ENCODE assay signal across 19 cellular contexts in the genomic region with DNA sequence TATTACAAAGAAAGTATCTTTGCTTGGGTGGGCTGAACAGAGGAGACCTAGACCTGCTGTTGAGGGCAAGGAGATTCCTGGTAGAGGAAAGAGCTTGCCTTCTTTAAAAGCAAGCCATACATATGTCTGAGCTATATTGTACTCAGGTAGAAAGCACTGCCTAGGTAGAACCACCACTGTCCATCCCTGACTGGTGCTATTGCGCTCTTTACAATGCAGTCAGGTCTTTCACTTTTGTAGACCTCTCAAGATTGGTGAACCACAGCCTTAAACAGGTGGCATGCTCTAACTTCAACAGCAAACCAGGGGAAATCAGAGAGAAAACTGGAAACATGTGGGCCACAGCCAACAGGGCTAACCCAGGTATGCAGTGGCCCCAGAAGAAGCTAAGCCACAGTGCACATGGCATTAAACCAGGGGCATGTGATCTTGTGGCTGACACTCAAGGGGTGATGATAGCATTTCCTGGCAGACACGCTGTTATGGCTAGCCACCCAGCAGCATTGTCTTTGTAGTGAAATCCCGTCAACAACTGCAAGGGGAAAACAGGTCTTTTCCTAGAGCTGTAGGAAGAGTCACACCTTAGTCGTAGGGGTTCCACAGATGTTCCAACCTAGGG.
"Had no signal": no experiment of that assay in that cellular context is flagged by ENCODE, and none has a peak within 500 bp of the region (broad histone marks: within the 10 kb centered on the region; RNA-seq: fewer than 3 reads in every experiment).

No MANE protein-coding gene starts in this region.

- DNase-seq: activated CD4-positive, alpha-beta T cell treated with anti-CD3 and anti-CD28 coated beads, Interleukin-2, amount 50 U/mL, for 4 hours; activated CD4-positive, CD25-positive, alpha-beta regulatory T cell; activated effector memory CD4-positive, alpha-beta T cell treated with anti-CD3 and anti-CD28 coated beads, Interleukin-2, amount 50 U/mL, for 16 hours; activated T-cell treated with anti-CD3 and anti-CD28 coated beads, Interleukin-2, amount 50 U/mL, for 4 hours; cortex of kidney; effector CD4-positive, alpha-beta T cell; foreskin fibroblast; glutamatergic neuron; midbrain; stimulated activated CD4-positive, alpha-beta T cell treated with anti-CD3 and anti-CD28 coated beads, Interleukin-2, amount 100 ng/mL, for 48 hours; stimulated activated naive B cell treated with anti-CD40 and anti-IgM and Interleukin-4, amounts not matched to agents 10 μg/mL and 1 μg/mL and 100 μg/mL, for 72 hours; substantia nigra; transverse colon had no signal

- H3K9me3 ChIP-seq: transverse colon, vagina had no signal

- H3K27ac Mint-ChIP-seq: activated naive CD8-positive, alpha-beta T cell; stimulated activated naive B cell treated with anti-CD40 and anti-IgM and Interleukin-4, amounts not matched to agents 10 μg/mL and 1 μg/mL and 100 μg/mL, for 72 hours; T-helper 2 cell treated with Interferon-gamma antibody and Interleukin-4, amounts not matched to agents 5 μg/mL and 100 μg/mL, for 36 hours had no signal

- H3K36me3 Mint-ChIP-seq: activated naive CD8-positive, alpha-beta T cell; brain; stimulated activated naive B cell treated with anti-CD40 and anti-IgM and Interleukin-4, amounts not matched to agents 10 μg/mL and 1 μg/mL and 100 μg/mL, for 72 hours had no signal

- H3K4me1 Mint-ChIP-seq: brain had no signal

- H3K4me3 Mint-ChIP-seq: activated naive CD8-positive, alpha-beta T cell; activated T-cell treated with anti-CD3 and anti-CD28 coated beads, Interleukin-2, amount 50 U/mL, for 4 hours; brain; stimulated activated naive B cell treated with anti-CD40 and anti-IgM and Interleukin-4, amounts not matched to agents 10 μg/mL and 1 μg/mL and 100 μg/mL, for 72 hours; T-helper 2 cell treated with Interferon-gamma antibody and Interleukin-4, amounts not matched to agents 5 μg/mL and 100 μg/mL, for 36 hours had no signal

- FAIRE-seq: endothelial cell of umbilical vein had no signal

- H3K9ac ChIP-seq: parathyroid adenoma had no signal

- ATAC-seq: activated T-cell treated with anti-CD3 and anti-CD28 coated beads, Interleukin-2, amount 50 U/mL, for 4 hours had no signal

- H3K27me3 Mint-ChIP-seq: activated naive CD8-positive, alpha-beta T cell; brain; stimulated activated naive B cell treated with anti-CD40 and anti-IgM and Interleukin-4, amounts not matched to agents 10 μg/mL and 1 μg/mL and 100 μg/mL, for 72 hours had no signal

- H3K27ac ChIP-seq: parathyroid adenoma, transverse colon, vagina had no signal

- H3K4me3 ChIP-seq: transverse colon, vagina had no signal

- H3K27me3 ChIP-seq: transverse colon, vagina had no signal

- H3K36me3 ChIP-seq: transverse colon, vagina had no signal

- H3K9me3 Mint-ChIP-seq: activated T-cell treated with anti-CD3 and anti-CD28 coated beads, Interleukin-2, amount 50 U/mL, for 4 hours; brain; stimulated activated naive B cell treated with anti-CD40 and anti-IgM and Interleukin-4, amounts not matched to agents 10 μg/mL and 1 μg/mL and 100 μg/mL, for 72 hours; T-helper 2 cell treated with Interferon-gamma antibody and Interleukin-4, amounts not matched to agents 5 μg/mL and 100 μg/mL, for 36 hours had no signal

- H3K4me1 ChIP-seq: transverse colon, vagina had no signal
